Comparison of ENCODE assay signal across 1 cellular context in the genomic region with DNA sequence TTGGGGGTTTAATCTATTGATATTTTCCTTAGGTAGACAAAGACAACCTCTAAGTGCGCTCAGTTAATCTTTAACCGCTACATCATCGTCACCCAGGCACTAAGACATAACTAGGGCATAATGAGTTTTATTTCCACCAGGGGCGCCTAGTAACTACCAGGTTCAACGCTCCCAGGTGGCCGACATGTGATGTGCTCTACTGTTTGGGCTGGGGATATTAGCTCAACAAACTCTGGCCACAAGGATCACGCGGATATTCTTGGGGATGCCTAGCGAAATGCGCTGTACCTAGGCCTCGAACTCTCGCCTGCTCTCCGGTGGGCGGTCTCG.
TF ChIP-seq lines count a peak whose summit lies in the region.

No MANE protein-coding gene starts in this region.

TF ChIP-seq in WTC11, 78 proteins besides CTCF, POLR2A, EP300 and RAD21 (continued from another document):
- TF ChIP-seq, protein P1, sequence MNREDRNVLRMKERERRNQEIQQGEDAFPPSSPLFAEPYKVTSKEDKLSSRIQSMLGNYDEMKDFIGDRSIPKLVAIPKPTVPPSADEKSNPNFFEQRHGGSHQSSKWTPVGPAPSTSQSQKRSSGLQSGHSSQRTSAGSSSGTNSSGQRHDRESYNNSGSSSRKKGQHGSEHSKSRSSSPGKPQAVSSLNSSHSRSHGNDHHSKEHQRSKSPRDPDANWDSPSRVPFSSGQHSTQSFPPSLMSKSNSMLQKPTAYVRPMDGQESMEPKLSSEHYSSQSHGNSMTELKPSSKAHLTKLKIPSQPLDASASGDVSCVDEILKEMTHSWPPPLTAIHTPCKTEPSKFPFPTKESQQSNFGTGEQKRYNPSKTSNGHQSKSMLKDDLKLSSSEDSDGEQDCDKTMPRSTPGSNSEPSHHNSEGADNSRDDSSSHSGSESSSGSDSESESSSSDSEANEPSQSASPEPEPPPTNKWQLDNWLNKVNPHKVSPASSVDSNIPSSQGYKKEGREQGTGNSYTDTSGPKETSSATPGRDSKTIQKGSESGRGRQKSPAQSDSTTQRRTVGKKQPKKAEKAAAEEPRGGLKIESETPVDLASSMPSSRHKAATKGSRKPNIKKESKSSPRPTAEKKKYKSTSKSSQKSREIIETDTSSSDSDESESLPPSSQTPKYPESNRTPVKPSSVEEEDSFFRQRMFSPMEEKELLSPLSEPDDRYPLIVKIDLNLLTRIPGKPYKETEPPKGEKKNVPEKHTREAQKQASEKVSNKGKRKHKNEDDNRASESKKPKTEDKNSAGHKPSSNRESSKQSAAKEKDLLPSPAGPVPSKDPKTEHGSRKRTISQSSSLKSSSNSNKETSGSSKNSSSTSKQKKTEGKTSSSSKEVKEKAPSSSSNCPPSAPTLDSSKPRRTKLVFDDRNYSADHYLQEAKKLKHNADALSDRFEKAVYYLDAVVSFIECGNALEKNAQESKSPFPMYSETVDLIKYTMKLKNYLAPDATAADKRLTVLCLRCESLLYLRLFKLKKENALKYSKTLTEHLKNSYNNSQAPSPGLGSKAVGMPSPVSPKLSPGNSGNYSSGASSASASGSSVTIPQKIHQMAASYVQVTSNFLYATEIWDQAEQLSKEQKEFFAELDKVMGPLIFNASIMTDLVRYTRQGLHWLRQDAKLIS (CRISPR knock-in tag; IDR thresholded peaks at IDR 0.05; ENCODE audit: borderline replicate concordance), result no peak
